ENCODE assay signal across 28 cellular contexts in the genomic region with DNA sequence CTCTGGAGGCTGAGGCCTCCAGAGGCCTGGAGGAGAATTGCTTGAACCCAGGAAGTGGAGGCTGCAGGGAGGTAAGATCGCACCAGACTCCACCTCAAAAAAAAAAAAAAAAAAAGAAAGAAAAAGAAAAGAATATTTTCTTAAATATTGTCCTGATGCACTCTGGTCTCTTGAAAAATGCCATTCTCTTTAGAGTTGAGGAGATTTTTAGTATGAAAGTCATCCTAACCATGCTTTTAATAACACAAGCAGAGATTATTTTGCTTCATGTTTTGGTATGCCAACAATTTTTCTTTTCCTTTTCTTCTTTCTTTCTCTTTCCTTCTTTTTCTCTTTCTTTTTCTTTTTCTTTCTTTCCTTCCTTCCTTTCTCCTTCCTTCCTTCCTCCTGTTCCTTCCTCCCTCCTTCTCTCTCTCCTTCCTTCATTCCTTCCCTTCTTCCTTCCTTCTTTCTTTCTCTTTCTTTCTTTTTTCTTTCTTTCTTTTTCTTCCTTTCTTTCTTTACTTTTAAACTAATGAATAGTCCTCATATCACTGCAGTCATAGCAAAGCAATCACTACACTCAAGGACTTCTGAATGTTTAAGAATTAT.
"Had no signal": no experiment of that assay in that cellular context is flagged by ENCODE, and none has a peak within 500 bp of the region (broad histone marks: within the 10 kb centered on the region; RNA-seq: fewer than 3 reads in every experiment).

No MANE protein-coding gene starts in this region.

- FAIRE-seq: urothelium cell line had no signal

- H3K36me3 ChIP-seq: stomach, suprapubic skin, thoracic aorta, thyroid gland, tibial artery, tibial nerve, transverse colon, upper lobe of left lung, upper lobe of right lung, uterus, vagina had no signal

- ATAC-seq: stimulated activated effector memory CD8-positive, alpha-beta T cell treated with anti-CD3 and anti-CD28 coated beads, Interleukin-12 subunit alpha, Interleukin-12 subunit beta, amount 100 ng/mL, for 72 hours; stimulated activated memory B cell treated with anti-CD40 and anti-IgM and Interleukin-4, amounts not matched to agents 10 μg/mL and 1 μg/mL and 100 μg/mL, for 72 hours; stimulated activated naive B cell treated with anti-CD40 and anti-IgM and Interleukin-4, amounts not matched to agents 10 μg/mL and 1 μg/mL and 100 μg/mL, for 72 hours; stimulated activated naive CD8-positive, alpha-beta T cell treated with anti-CD3 and anti-CD28 coated beads, Interleukin-15, amount 100 ng/mL, for 72 hours; stimulated activated naive CD8-positive, alpha-beta T cell treated with anti-CD3 and anti-CD28 coated beads, Interleukin-15, Interleukin-2, amounts not matched to agents 100 U/mL and 50 U/mL, for 24 hours; upper lobe of right lung had no signal

- H3K36me3 Mint-ChIP-seq: stimulated activated effector memory CD8-positive, alpha-beta T cell treated with anti-CD3 and anti-CD28 coated beads, Interleukin-12 subunit alpha, Interleukin-12 subunit beta, amount 100 ng/mL, for 72 hours; stimulated activated memory B cell treated with anti-CD40 and anti-IgM and Interleukin-4, amounts not matched to agents 10 μg/mL and 1 μg/mL and 100 μg/mL, for 72 hours; stimulated activated naive B cell treated with anti-CD40 and anti-IgM and Interleukin-4, amounts not matched to agents 10 μg/mL and 1 μg/mL and 100 μg/mL, for 72 hours; type B pancreatic cell had no signal

- H3K27me3 Mint-ChIP-seq: stimulated activated memory B cell treated with anti-CD40 and anti-IgM and Interleukin-4, amounts not matched to agents 10 μg/mL and 1 μg/mL and 100 μg/mL, for 72 hours; stimulated activated naive B cell treated with anti-CD40 and anti-IgM and Interleukin-4, amounts not matched to agents 10 μg/mL and 1 μg/mL and 100 μg/mL, for 72 hours; stimulated activated naive CD8-positive, alpha-beta T cell treated with anti-CD3 and anti-CD28 coated beads, Interleukin-15, amount 100 ng/mL, for 72 hours; type B pancreatic cell had no signal

- H3K9me3 Mint-ChIP-seq: stimulated activated effector memory CD8-positive, alpha-beta T cell treated with anti-CD3 and anti-CD28 coated beads, Interleukin-12 subunit alpha, Interleukin-12 subunit beta, amount 100 ng/mL, for 72 hours; stimulated activated memory B cell treated with anti-CD40 and anti-IgM and Interleukin-4, amounts not matched to agents 10 μg/mL and 1 μg/mL and 100 μg/mL, for 72 hours; stimulated activated naive B cell treated with anti-CD40 and anti-IgM and Interleukin-4, amounts not matched to agents 10 μg/mL and 1 μg/mL and 100 μg/mL, for 72 hours; stimulated activated naive CD8-positive, alpha-beta T cell treated with anti-CD3 and anti-CD28 coated beads, Interleukin-15, amount 100 ng/mL, for 72 hours; stimulated activated naive CD8-positive, alpha-beta T cell treated with anti-CD3 and anti-CD28 coated beads, Interleukin-15, Interleukin-2, amounts not matched to agents 100 ng/mL and 50 ng/mL, for 24 hours; type B pancreatic cell had no signal

- H3K9me3 ChIP-seq: stomach, suprapubic skin, testis, thoracic aorta, thyroid gland, tibial artery, tibial nerve, transverse colon, upper lobe of left lung, upper lobe of right lung, uterus, vagina had no signal

- H3K4me1 ChIP-seq: stomach, suprapubic skin, testis, thyroid gland, tibial artery, tibial nerve, transverse colon, upper lobe of left lung, upper lobe of right lung, uterus, vagina had no signal

- H3K4me1 Mint-ChIP-seq: stimulated activated effector memory CD8-positive, alpha-beta T cell treated with anti-CD3 and anti-CD28 coated beads, Interleukin-12 subunit alpha, Interleukin-12 subunit beta, amount 100 ng/mL, for 72 hours; stimulated activated memory B cell treated with anti-CD40 and anti-IgM and Interleukin-4, amounts not matched to agents 10 μg/mL and 1 μg/mL and 100 μg/mL, for 72 hours; stimulated activated naive B cell treated with anti-CD40 and anti-IgM and Interleukin-4, amounts not matched to agents 10 μg/mL and 1 μg/mL and 100 μg/mL, for 72 hours; stimulated activated naive CD8-positive, alpha-beta T cell treated with anti-CD3 and anti-CD28 coated beads, Interleukin-15, amount 100 ng/mL, for 72 hours had no signal

- H3K27ac Mint-ChIP-seq: stimulated activated effector memory CD8-positive, alpha-beta T cell treated with anti-CD3 and anti-CD28 coated beads, Interleukin-12 subunit alpha, Interleukin-12 subunit beta, amount 100 ng/mL, for 72 hours; stimulated activated memory B cell treated with anti-CD40 and anti-IgM and Interleukin-4, amounts not matched to agents 10 μg/mL and 1 μg/mL and 100 μg/mL, for 72 hours; stimulated activated naive B cell treated with anti-CD40 and anti-IgM and Interleukin-4, amounts not matched to agents 10 μg/mL and 1 μg/mL and 100 μg/mL, for 72 hours; stimulated activated naive CD8-positive, alpha-beta T cell treated with anti-CD3 and anti-CD28 coated beads, Interleukin-15, Interleukin-2, amounts not matched to agents 100 ng/mL and 50 ng/mL, for 24 hours; type B pancreatic cell had no signal

- H3K27me3 ChIP-seq: stomach, suprapubic skin, testis, thyroid gland, tibial artery, tibial nerve, transverse colon, upper lobe of left lung, upper lobe of right lung, uterus, vagina had no signal

- H3K4me3 ChIP-seq: stomach, suprapubic skin, testis, thoracic aorta, thyroid gland, tibial artery, tibial nerve, transverse colon, upper lobe of left lung, upper lobe of right lung, uterus, vagina had no signal

- H3K27ac ChIP-seq: stomach, suprapubic skin, testis, thoracic aorta, thyroid gland, tibial artery, tibial nerve, transverse colon, upper lobe of left lung, upper lobe of right lung, uterus, vagina had no signal

- H3K4me3 Mint-ChIP-seq: stimulated activated effector memory CD8-positive, alpha-beta T cell treated with anti-CD3 and anti-CD28 coated beads, Interleukin-12 subunit alpha, Interleukin-12 subunit beta, amount 100 ng/mL, for 72 hours; stimulated activated memory B cell treated with anti-CD40 and anti-IgM and Interleukin-4, amounts not matched to agents 10 μg/mL and 1 μg/mL and 100 μg/mL, for 72 hours; stimulated activated naive B cell treated with anti-CD40 and anti-IgM and Interleukin-4, amounts not matched to agents 10 μg/mL and 1 μg/mL and 100 μg/mL, for 72 hours; stimulated activated naive CD8-positive, alpha-beta T cell treated with anti-CD3 and anti-CD28 coated beads, Interleukin-15, amount 100 ng/mL, for 72 hours; stimulated activated naive CD8-positive, alpha-beta T cell treated with anti-CD3 and anti-CD28 coated beads, Interleukin-15, Interleukin-2, amounts not matched to agents 100 ng/mL and 50 ng/mL, for 24 hours; type B pancreatic cell had no signal

- DNase-seq: stimulated activated CD4-positive, alpha-beta T cell treated with anti-CD3 and anti-CD28 coated beads, Interleukin-2, amount 100 ng/mL, for 48 hours; stimulated activated CD4-positive, alpha-beta T cell treated with anti-CD3 and anti-CD28 coated beads, Interleukin-4, amount 100 ng/mL, for 1 hour; stimulated activated CD4-positive, alpha-beta T cell treated with anti-CD3 and anti-CD28 coated beads, Interleukin-4, amount 100 ng/mL, for 24 hours; stimulated activated CD4-positive, alpha-beta T cell treated with anti-CD3 and anti-CD28 coated beads, Interleukin-4, amount 100 ng/mL, for 4 hours; stimulated activated CD8-positive, alpha-beta memory T cell treated with anti-CD3 and anti-CD28 coated beads, Interleukin-4, amount 100 ng/mL, for 48 hours; stimulated activated naive B cell treated with anti-CD40 and anti-IgM and Interleukin-4, amounts not matched to agents 10 μg/mL and 1 μg/mL and 100 μg/mL, for 72 hours; stimulated activated naive CD4-positive, alpha-beta T cell; stimulated activated naive CD4-positive, alpha-beta T cell treated with Interleukin-2 at 50 U/mL for 16 hours; stimulated activated naive CD8-positive, alpha-beta T cell treated with anti-CD3 and anti-CD28 coated beads, Interleukin-15, amount 100 ng/mL, for 72 hours; stimulated activated naive CD8-positive, alpha-beta T cell treated with anti-CD3 and anti-CD28 coated beads, Interleukin-15, Interleukin-2, amounts not matched to agents 100 U/mL and 50 U/mL, for 24 hours; stomach; substantia nigra; testis; thyroid gland; tibial artery; transverse colon; upper lobe of left lung; upper lobe of right lung; uterus had no signal
